ENCODE assay signal across 21 cellular contexts in genomic region chr11:11592146-11592684, GRCh38.
"Had no signal": no experiment of that assay in that cellular context is flagged by ENCODE, and none has a peak within 500 bp of the region (broad histone marks: within the 10 kb centered on the region; RNA-seq: fewer than 3 reads in every experiment).

No MANE protein-coding gene starts in this region.

- FAIRE-seq: keratinocyte, pancreas, urothelium cell line had no signal

- H3K36me3 Mint-ChIP-seq: natural killer cell; stimulated activated naive B cell treated with anti-CD40 and anti-IgM and Interleukin-4, amounts not matched to agents 10 μg/mL and 1 μg/mL and 100 μg/mL, for 72 hours had no signal

- DNase-seq: effector memory CD8-positive, alpha-beta T cell; erythroblast; foreskin melanocyte; left lung; mucosa of descending colon; natural killer cell; pancreas; stimulated activated CD4-positive, alpha-beta T cell treated with anti-CD3 and anti-CD28 coated beads, Interleukin-2, amount 100 ng/mL, for 24 hours; stimulated activated CD4-positive, alpha-beta T cell treated with anti-CD3 and anti-CD28 coated beads, Interleukin-4, amount 100 ng/mL, for 4 hours; stimulated activated naive B cell treated with anti-CD40 and anti-IgM and Interleukin-4, amounts not matched to agents 10 μg/mL and 1 μg/mL and 100 μg/mL, for 72 hours; stomach; substantia nigra; transverse colon had no signal

- H3K9me3 ChIP-seq: left lung, mucosa of descending colon, pancreas, prostate gland, stomach, thoracic aorta, transverse colon had no signal

- H3K36me3 ChIP-seq: cardiac muscle cell, left lung, pancreas, prostate gland, stomach, thoracic aorta, transverse colon had no signal

- H3K4me3 Mint-ChIP-seq: effector memory CD8-positive, alpha-beta T cell; natural killer cell; neural crest cell; stimulated activated naive B cell treated with anti-CD40 and anti-IgM and Interleukin-4, amounts not matched to agents 10 μg/mL and 1 μg/mL and 100 μg/mL, for 72 hours had no signal

- H3K27ac Mint-ChIP-seq: effector memory CD8-positive, alpha-beta T cell; natural killer cell; stimulated activated naive B cell treated with anti-CD40 and anti-IgM and Interleukin-4, amounts not matched to agents 10 μg/mL and 1 μg/mL and 100 μg/mL, for 72 hours had no signal

- H3K9me3 Mint-ChIP-seq: effector memory CD8-positive, alpha-beta T cell; natural killer cell; stimulated activated naive B cell treated with anti-CD40 and anti-IgM and Interleukin-4, amounts not matched to agents 10 μg/mL and 1 μg/mL and 100 μg/mL, for 72 hours had no signal

- H3K4me1 ChIP-seq: pancreas, prostate gland, stomach, transverse colon had no signal

- H3K4me3 ChIP-seq: cardiac muscle cell, left lung, mucosa of descending colon, pancreas, prostate gland, skin epidermis, stomach, thoracic aorta, transverse colon had no signal

- H3K4me1 Mint-ChIP-seq: stimulated activated naive B cell treated with anti-CD40 and anti-IgM and Interleukin-4, amounts not matched to agents 10 μg/mL and 1 μg/mL and 100 μg/mL, for 72 hours had no signal

- H3K27ac ChIP-seq: cardiac muscle cell, pancreas, prostate gland, skin epidermis, stomach, thoracic aorta, transverse colon had no signal

- ATAC-seq: effector memory CD8-positive, alpha-beta T cell; left lung; mucosa of descending colon; natural killer cell; pancreas; sciatic nerve; stimulated activated naive B cell treated with anti-CD40 and anti-IgM and Interleukin-4, amounts not matched to agents 10 μg/mL and 1 μg/mL and 100 μg/mL, for 72 hours had no signal

- H3K27me3 ChIP-seq: cardiac muscle cell, left lung, pancreas, stomach, transverse colon had no signal
